8 cellular contexts compared by ENCODE assay signal in the genomic region with DNA sequence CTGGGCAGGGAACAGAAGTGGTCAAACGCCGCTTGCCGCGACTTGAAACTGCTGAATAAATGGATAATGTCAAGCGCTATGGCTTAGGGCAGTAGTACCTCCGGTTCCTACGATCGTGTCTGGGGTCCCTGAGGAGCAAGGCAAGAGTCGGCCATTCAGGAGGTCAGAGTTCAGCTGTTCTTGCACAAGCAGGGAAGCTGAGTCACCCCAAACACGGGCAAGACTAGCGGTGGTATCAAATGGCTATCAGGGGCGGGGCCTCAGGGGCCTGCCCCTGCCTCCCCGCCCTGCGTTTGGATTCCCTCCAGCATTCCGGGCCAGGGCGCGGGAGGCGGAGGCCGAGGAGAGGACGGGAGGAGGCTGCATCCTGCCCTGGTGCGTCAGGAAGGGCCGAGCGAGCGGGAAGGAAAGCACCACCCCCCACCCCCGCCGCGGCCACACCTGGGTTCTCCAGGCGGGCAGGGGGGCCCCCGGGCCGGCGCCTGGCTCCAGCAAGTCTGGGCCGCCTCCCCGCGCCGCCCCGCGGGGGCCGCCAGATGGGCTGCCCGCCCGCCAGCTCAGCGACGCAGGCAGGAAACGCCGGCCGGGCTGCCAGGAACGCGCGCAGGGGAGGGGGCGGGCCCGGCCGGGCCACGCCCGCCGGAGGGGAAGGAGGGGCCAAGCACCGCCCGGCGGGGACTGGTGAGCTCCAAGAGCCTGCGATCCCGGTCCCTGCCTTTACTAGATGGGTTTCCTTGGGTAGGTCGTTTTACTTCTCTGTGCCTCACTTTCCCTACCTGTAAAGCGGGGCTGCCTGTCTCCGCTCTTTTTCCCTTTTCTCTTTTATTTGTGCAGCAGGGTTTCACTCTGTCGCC. TPM values are rescaled to one million over a fixed set of nuclear protein-coding genes. Genes with fewer than 3 reads are reported as not detected.
A peak's percentile ranks its signal among the peaks of the same experiment; 100 is the strongest.
DNase-seq lines count a peak whose midpoint lies in the region; ATAC-seq and TF ChIP-seq lines count a peak whose summit lies in the region.

No MANE protein-coding gene starts in this region.

- peak; percentile 100 for DNase-seq in GM23338 (ENCODE audit: low spot score)
- peak; percentile 89 to 93 for DNase-seq in Kasumi-1 (lab: John Stamatoyannopoulos, UW)
- DNase-seq in RKO (ENCODE audit: low spot score) = peak; percentile 100
- DNase-seq in fibroblast of mammary gland (ENCODE audit: low read depth) = peak; percentile 99
- DNase-seq in natural killer cell = peak; percentile 78
- peak; percentile 68 to 84 (median 78) for DNase-seq in stimulated activated naive CD4-positive, alpha-beta T cell (lab: John Stamatoyannopoulos, UW)

- no peaks in the 10 kb centered on the region for H3K27me3 ChIP-seq in DOHH2 (ENCODE audit: control insufficient read depth, low read length)
- H3K27me3 ChIP-seq in GM23338 (ENCODE audit: insufficient read depth) = no peaks in the 10 kb centered on the region

- H3K4me3 ChIP-seq in DOHH2 (ENCODE audit: low read length) (peak overlapping the region; percentile 76), GM23338 (peak overlapping the region; percentile 53), fibroblast of mammary gland (ENCODE audit: control insufficient read depth, low read depth, low read length) (peak overlapping the region; percentile 64)

- peak overlapping the region; percentile 74 for H3K4me3 Mint-ChIP-seq in GM23338
- H3K4me3 Mint-ChIP-seq in activated T-helper 17 cell treated with anti-CD3 and anti-CD28 coated beads, Interleukin-2, amount 50 U/mL, for 72 hours = peak overlapping the region; percentile 96
- H3K4me3 Mint-ChIP-seq in natural killer cell = peak overlapping the region; percentile 93

- TF ChIP-seq CTCF in DOHH2 (IDR thresholded peaks at IDR 0.05; ENCODE audit: low read depth, low read length, poor library complexity, severe bottlenecking) = no peak
- no peak for TF ChIP-seq CTCF in GM23338 (conservative IDR thresholded peaks at IDR 0.05; ENCODE audit: low read depth in 2 of 2)
- no peak for TF ChIP-seq CTCF in fibroblast of mammary gland (conservative IDR thresholded peaks at IDR 0.05; ENCODE audit: control insufficient read depth, insufficient read depth, low read depth, low read length)
- TF ChIP-seq CTCF in natural killer cell (IDR thresholded peaks at IDR 0.05) = no peak

- H3K27ac Mint-ChIP-seq in GM23338 (peak overlapping the region; percentile 97), natural killer cell (peak overlapping the region; percentile 88 to 92)
- peak overlapping the region; percentile 85 for H3K27ac Mint-ChIP-seq in activated T-helper 17 cell treated with anti-CD3 and anti-CD28 coated beads, Interleukin-2, amount 50 U/mL, for 72 hours

- H3F3A ChIP-seq in DOHH2 (ENCODE audit: control insufficient read depth, insufficient read depth) (0 out of 2 replicates have a peak, but pooled peaks cover 6% of the 10 kb centered on the region), GM23338 (replicated peaks; ENCODE audit: low read depth) (peaks cover 52% of the 10 kb centered on the region)

- H2AFZ ChIP-seq in GM23338 = no peak overlapping the region

- H3K9me3 ChIP-seq in DOHH2 (ENCODE audit: control insufficient read depth, insufficient read depth, low read length) = no peaks in the 10 kb centered on the region

- H3K9me2 ChIP-seq in DOHH2 (replicated peaks; ENCODE audit: control insufficient read depth, low read length) (no peaks in the 10 kb centered on the region), GM23338 (ENCODE audit: insufficient read depth) (no peaks in the 10 kb centered on the region)

- H3K27me3 Mint-ChIP-seq in GM23338 (ENCODE audit: insufficient read depth, low read depth, poor library complexity) = peaks cover 44% of the 10 kb centered on the region
- no peaks in the 10 kb centered on the region for H3K27me3 Mint-ChIP-seq in activated T-helper 17 cell treated with anti-CD3 and anti-CD28 coated beads, Interleukin-2, amount 50 U/mL, for 72 hours
- H3K27me3 Mint-ChIP-seq in natural killer cell (ENCODE audit: low read depth in 2 of 2) = no peaks in the 10 kb centered on the region

- peak overlapping the region; percentile 79 for H3K4me2 ChIP-seq in DOHH2 (ENCODE audit: low read length)
- H3K4me2 ChIP-seq in GM23338 = peak overlapping the region; percentile 82

- peaks cover 61% of the 10 kb centered on the region for H3K4me1 Mint-ChIP-seq in GM23338
- H3K4me1 Mint-ChIP-seq in activated T-helper 17 cell treated with anti-CD3 and anti-CD28 coated beads, Interleukin-2, amount 50 U/mL, for 72 hours = peaks cover 14% of the 10 kb centered on the region
- peaks cover 18 to 26% of the 10 kb centered on the region in 2 donors for H3K4me1 Mint-ChIP-seq in natural killer cell

- H3K36me3 ChIP-seq in DOHH2 (ENCODE audit: control insufficient read depth, low read length) (peaks cover 24% of the 10 kb centered on the region), GM23338 (ENCODE audit: insufficient read depth) (no peaks in the 10 kb centered on the region)

- ATAC-seq in GM23338 (peak; percentile 79), natural killer cell (peak; percentile 90 to 97 (median 91))
- peak; percentile 87 for ATAC-seq in activated T-helper 17 cell treated with anti-CD3 and anti-CD28 coated beads, Interleukin-2, amount 50 U/mL, for 72 hours (replicated peaks)

- H3K27ac ChIP-seq in DOHH2 (ENCODE audit: low read depth, low read length) = peak overlapping the region; percentile 57
- peak overlapping the region; percentile 98 for H3K27ac ChIP-seq in GM23338 (ENCODE audit: low read depth)

- H3K79me2 ChIP-seq in DOHH2 (ENCODE audit: control insufficient read depth, low read length) (0 out of 2 replicates have a peak, but pooled peaks cover 2% of the 10 kb centered on the region), GM23338 (replicated peaks; ENCODE audit: insufficient read depth) (0 out of 2 replicates have a peak, but pooled peaks cover 4% of the 10 kb centered on the region)

- peaks cover 43% of the 10 kb centered on the region for H3K4me1 ChIP-seq in DOHH2 (ENCODE audit: control insufficient read depth, low read length)
- peaks cover 69% of the 10 kb centered on the region for H3K4me1 ChIP-seq in GM23338 (ENCODE audit: insufficient read depth)

- H3K36me3 Mint-ChIP-seq in GM23338 (ENCODE audit: low read depth) (peaks cover 32% of the 10 kb centered on the region), natural killer cell (no peaks in the 10 kb centered on the region)
- peaks cover 23% of the 10 kb centered on the region for H3K36me3 Mint-ChIP-seq in activated T-helper 17 cell treated with anti-CD3 and anti-CD28 coated beads, Interleukin-2, amount 50 U/mL, for 72 hours (ENCODE audit: low read depth)

- peaks cover 12% of the 10 kb centered on the region for H3K9me3 Mint-ChIP-seq in GM23338
- no peaks in the 10 kb centered on the region for H3K9me3 Mint-ChIP-seq in activated T-helper 17 cell treated with anti-CD3 and anti-CD28 coated beads, Interleukin-2, amount 50 U/mL, for 72 hours
- H3K9me3 Mint-ChIP-seq in natural killer cell = no peaks in the 10 kb centered on the region

- intact Hi-C loops in natural killer cell (cut with micrococcal nuclease) = loop anchor here (1.0 kb wide), 1 partner anchor 32 kb away; a partner anchor contains a TSS

- H4K20me1 ChIP-seq in DOHH2 (ENCODE audit: control insufficient read depth, insufficient read depth, low read depth, low read length) (no peaks in the 10 kb centered on the region), GM23338 (replicated peaks; ENCODE audit: insufficient read depth) (no peaks in the 10 kb centered on the region; the same call in 1 of the 2 replicates)

TF ChIP-seq in GM23338, 12 proteins besides CTCF, POLR2A, EP300 and RAD21 (continues in another document):
- peak; percentile 69; the same call in 1 of the 2 replicates for TF ChIP-seq CREB1 (CRISPR knock-in tag; IDR thresholded peaks at IDR 0.05; ENCODE audit: low read depth)
- no peak for TF ChIP-seq EZH2 (IDR thresholded peaks at IDR 0.05; ENCODE audit: low read depth, unreplicated experiment)
- no peak for TF ChIP-seq NANOG (IDR thresholded peaks at IDR 0.05; ENCODE audit: borderline replicate concordance)

RNA-seq across cellular contexts. Expression of a gene that starts 32.2 kb away (rescaled TPM):
- 452 and 479 TPM in 2 replicates for total RNA-seq in GM23338 (2014; rRNA removed; shearing (Covaris generic))
- polyA plus RNA-seq in GM23338 (2016; fragmentation: Nextera tagmentation; extraction: Ambion mirVana) = 221 and 224 TPM in 2 replicates
- total RNA-seq in activated T-helper 17 cell treated with anti-CD3 and anti-CD28 coated beads, Interleukin-2, amount 50 U/mL, for 72 hours = 1 to 10 TPM; 2.9 to 5.3 TPM
- total RNA-seq in natural killer cell = 10 to 100 TPM in 1 of 3 donors, 1 to 10 TPM in 2; 5.6 to 10.1 (median 6.4) TPM

RNA-seq across cellular contexts. Expression of a gene that starts 58.7 kb away (rescaled TPM):
- total RNA-seq in GM23338 (2014; rRNA removed; shearing (Covaris generic)) = 103 and 126 TPM in 2 replicates
- 147 and 150 TPM in 2 replicates for polyA plus RNA-seq in GM23338 (2016; fragmentation: Nextera tagmentation; extraction: Ambion mirVana)
- 100 to 1,000 TPM; 129 to 164 TPM for total RNA-seq in activated T-helper 17 cell treated with anti-CD3 and anti-CD28 coated beads, Interleukin-2, amount 50 U/mL, for 72 hours
- 100 to 1,000 TPM in 2 of 3 donors, 10 to 100 TPM in 1; 97.5 to 135 (median 104) TPM for total RNA-seq in natural killer cell

Comparison
In these comparisons a context has a peak if more than half of its experiments do, and no peak if none do; other contexts are left out.
1. Peak in every context shown above with its lines: DNase-seq, ATAC-seq, H3K4me3 ChIP-seq and H3K27ac ChIP-seq.
2. RNA of a gene that starts 32.2 kb away (total RNA-seq): 452 to 479 TPM in GM23338; 5.6 to 10.1 TPM in natural killer cell and 2.9 to 5.3 TPM in activated T-helper 17 cell treated with anti-CD3 and anti-CD28 coated beads, Interleukin-2, amount 50 U/mL, for 72 hours; every median in the first group is over 10 times any median in the second.